1 cellular context compared by ENCODE assay signal in the genomic region with DNA sequence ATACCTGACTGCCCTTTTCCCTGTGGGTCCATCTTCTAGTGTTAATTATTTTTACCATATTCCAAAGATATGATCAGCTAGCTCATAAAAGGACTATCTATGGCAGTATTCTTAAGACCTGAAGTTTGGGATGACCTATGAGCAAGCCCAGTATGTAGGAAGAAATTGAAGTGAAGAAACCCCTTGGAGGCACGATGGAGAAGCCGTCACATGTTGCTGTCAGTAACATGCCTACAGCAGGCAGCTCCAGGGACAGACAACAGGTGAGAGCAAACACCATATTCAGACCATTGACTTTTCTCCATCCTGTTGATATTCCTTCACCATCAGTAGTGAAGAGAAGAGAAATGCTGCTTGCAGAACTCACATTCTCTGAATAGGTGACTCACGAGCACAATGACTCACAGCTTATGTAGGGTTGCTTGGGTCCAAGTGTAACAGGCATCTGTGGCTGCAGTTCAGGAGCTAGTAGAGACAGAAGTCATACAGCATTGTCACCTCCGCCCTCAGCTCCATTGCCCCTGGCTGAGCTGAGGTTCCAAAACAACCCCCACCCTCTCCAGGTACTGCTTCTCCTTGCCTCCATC.
TF ChIP-seq lines count a peak whose summit lies in the region.

No MANE protein-coding gene starts in this region.

TF ChIP-seq in HepG2, 621 proteins besides CTCF, POLR2A, EP300 and RAD21 (continued from another document):
- 0 out of 2 replicates have a peak, but pooled peaks have one; percentile 18 for TF ChIP-seq TFE3 (CRISPR knock-in tag; IDR thresholded peaks at IDR 0.05)
- TF ChIP-seq, protein P1, sequence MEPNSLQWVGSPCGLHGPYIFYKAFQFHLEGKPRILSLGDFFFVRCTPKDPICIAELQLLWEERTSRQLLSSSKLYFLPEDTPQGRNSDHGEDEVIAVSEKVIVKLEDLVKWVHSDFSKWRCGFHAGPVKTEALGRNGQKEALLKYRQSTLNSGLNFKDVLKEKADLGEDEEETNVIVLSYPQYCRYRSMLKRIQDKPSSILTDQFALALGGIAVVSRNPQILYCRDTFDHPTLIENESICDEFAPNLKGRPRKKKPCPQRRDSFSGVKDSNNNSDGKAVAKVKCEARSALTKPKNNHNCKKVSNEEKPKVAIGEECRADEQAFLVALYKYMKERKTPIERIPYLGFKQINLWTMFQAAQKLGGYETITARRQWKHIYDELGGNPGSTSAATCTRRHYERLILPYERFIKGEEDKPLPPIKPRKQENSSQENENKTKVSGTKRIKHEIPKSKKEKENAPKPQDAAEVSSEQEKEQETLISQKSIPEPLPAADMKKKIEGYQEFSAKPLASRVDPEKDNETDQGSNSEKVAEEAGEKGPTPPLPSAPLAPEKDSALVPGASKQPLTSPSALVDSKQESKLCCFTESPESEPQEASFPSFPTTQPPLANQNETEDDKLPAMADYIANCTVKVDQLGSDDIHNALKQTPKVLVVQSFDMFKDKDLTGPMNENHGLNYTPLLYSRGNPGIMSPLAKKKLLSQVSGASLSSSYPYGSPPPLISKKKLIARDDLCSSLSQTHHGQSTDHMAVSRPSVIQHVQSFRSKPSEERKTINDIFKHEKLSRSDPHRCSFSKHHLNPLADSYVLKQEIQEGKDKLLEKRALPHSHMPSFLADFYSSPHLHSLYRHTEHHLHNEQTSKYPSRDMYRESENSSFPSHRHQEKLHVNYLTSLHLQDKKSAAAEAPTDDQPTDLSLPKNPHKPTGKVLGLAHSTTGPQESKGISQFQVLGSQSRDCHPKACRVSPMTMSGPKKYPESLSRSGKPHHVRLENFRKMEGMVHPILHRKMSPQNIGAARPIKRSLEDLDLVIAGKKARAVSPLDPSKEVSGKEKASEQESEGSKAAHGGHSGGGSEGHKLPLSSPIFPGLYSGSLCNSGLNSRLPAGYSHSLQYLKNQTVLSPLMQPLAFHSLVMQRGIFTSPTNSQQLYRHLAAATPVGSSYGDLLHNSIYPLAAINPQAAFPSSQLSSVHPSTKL (CRISPR knock-in tag; IDR thresholded peaks at IDR 0.05), result peak; percentile 61; the same call in 1 of the 2 replicates
- peak; percentile 97 for TF ChIP-seq FOSL2 (CRISPR knock-in tag; IDR thresholded peaks at IDR 0.05)
TF ChIP-seq in HepG2: peak in this region for 22.
